ENCODE assay signal across 8 cellular contexts in genomic region chr1:120179420-120180348, GRCh38. TPM values are rescaled to one million over a fixed set of nuclear protein-coding genes. Genes with fewer than 3 reads are reported as not detected.
DNase-seq lines count a peak whose midpoint lies in the region; ATAC-seq and TF ChIP-seq lines count a peak whose summit lies in the region.

No MANE protein-coding gene starts in this region.

- no peak overlapping the region for H3K27ac ChIP-seq in OCI-LY1 (ENCODE audit: low read depth, low read length, poor library complexity, severe bottlenecking)

- H3K27me3 ChIP-seq in OCI-LY1 (ENCODE audit: insufficient read depth, low read length) = no peaks in the 10 kb centered on the region

- H3K9me3 ChIP-seq in OCI-LY1 (ENCODE audit: low read length) = no peaks in the 10 kb centered on the region

- no peaks in the 10 kb centered on the region for H3K36me3 ChIP-seq in OCI-LY1 (ENCODE audit: insufficient read depth, low read length)

- no peak overlapping the region for H3K9ac ChIP-seq in OCI-LY1 (ENCODE audit: low read length)

- TF ChIP-seq CTCF in GM13976 (IDR thresholded peaks at IDR 0.05; ENCODE audit: borderline replicate concordance, control extremely low read depth, extremely low read depth, insufficient read depth, missing control alignments) = no peak
- no peak for TF ChIP-seq CTCF in OCI-LY1 (IDR thresholded peaks at IDR 0.05; ENCODE audit: low read length)
- TF ChIP-seq CTCF in epithelial cell of esophagus (IDR thresholded peaks at IDR 0.05; ENCODE audit: insufficient read depth, low read depth, low read length, missing control alignments) = no peak

- in situ Hi-C loops in GM13976 (cut with MboI; ENCODE audit: low sequenced_read_pairs, unreplicated experiment) = no loop called here

- no peaks in the 10 kb centered on the region for H3F3A ChIP-seq in OCI-LY1 (ENCODE audit: insufficient read depth, low read length)

- H3K27ac Mint-ChIP-seq in naive thymus-derived CD8-positive, alpha-beta T cell = peak overlapping the region in 9 of 10 donors; percentile 55 to 90 (median 72)
- no peak overlapping the region for H3K27ac Mint-ChIP-seq in activated T-helper 17 cell treated with anti-CD3 and anti-CD28 coated beads, Interleukin-2, amount 50 U/mL, for 72 hours

- peak overlapping the region; percentile 89; the same call in 1 of the 2 replicates for H2AFZ ChIP-seq in OCI-LY1 (ENCODE audit: low read length)

- peaks cover 9% of the 10 kb centered on the region for H3K79me2 ChIP-seq in OCI-LY1 (ENCODE audit: insufficient read depth, low read length)

- H3K4me1 Mint-ChIP-seq in naive thymus-derived CD8-positive, alpha-beta T cell = peaks cover 6 to 26% (median 20%) of the 10 kb centered on the region in 4 donors
- peaks cover 5% of the 10 kb centered on the region for H3K4me1 Mint-ChIP-seq in activated T-helper 17 cell treated with anti-CD3 and anti-CD28 coated beads, Interleukin-2, amount 50 U/mL, for 72 hours

- no peaks in the 10 kb centered on the region for H4K20me1 ChIP-seq in OCI-LY1 (ENCODE audit: insufficient read depth, low read length)

- H3K4me1 ChIP-seq in OCI-LY1 (ENCODE audit: insufficient read depth, low read length, severe bottlenecking) = peaks cover 12% of the 10 kb centered on the region

- DNase-seq in GM13976 (ENCODE audit: low spot score) (peak; percentile 11), epithelial cell of esophagus (ENCODE audit: low read depth) (peak; percentile 29), NAMALWA (ENCODE audit: low spot score) (no peak), GDM1 (lab: John Stamatoyannopoulos, UW) (no peak)
- no peak for DNase-seq in naive thymus-derived CD8-positive, alpha-beta T cell

- ATAC-seq in naive thymus-derived CD8-positive, alpha-beta T cell = peak in 1 of 2 donors; percentile 6
- ATAC-seq in activated T-helper 17 cell treated with anti-CD3 and anti-CD28 coated beads, Interleukin-2, amount 50 U/mL, for 72 hours (replicated peaks) = no peak
- ATAC-seq in HG02870 (IDR thresholded peaks at IDR 0.05; ENCODE audit: unreplicated experiment) = no peak

- H3K9me3 Mint-ChIP-seq in naive thymus-derived CD8-positive, alpha-beta T cell = no peaks in the 10 kb centered on the region
- no peaks in the 10 kb centered on the region for H3K9me3 Mint-ChIP-seq in activated T-helper 17 cell treated with anti-CD3 and anti-CD28 coated beads, Interleukin-2, amount 50 U/mL, for 72 hours

- POLR2A ChIA-PET in naive thymus-derived CD8-positive, alpha-beta T cell (lab: Charles Lee) = no interaction called here

- 0 out of 2 replicates have a peak overlapping the region, but pooled peaks have one; percentile 23 for H3K4me2 ChIP-seq in OCI-LY1 (ENCODE audit: low read length)

- H3K9me2 ChIP-seq in OCI-LY1 (ENCODE audit: low read depth, low read length) = no peaks in the 10 kb centered on the region

- H3K36me3 Mint-ChIP-seq in naive thymus-derived CD8-positive, alpha-beta T cell = peaks cover 0 to 6% (median 0%) of the 10 kb centered on the region in 3 donors
- peaks cover 14% of the 10 kb centered on the region for H3K36me3 Mint-ChIP-seq in activated T-helper 17 cell treated with anti-CD3 and anti-CD28 coated beads, Interleukin-2, amount 50 U/mL, for 72 hours (ENCODE audit: low read depth)

- peak overlapping the region; percentile 18 to 82 (median 52) for H3K4me3 Mint-ChIP-seq in naive thymus-derived CD8-positive, alpha-beta T cell
- no peak overlapping the region for H3K4me3 Mint-ChIP-seq in activated T-helper 17 cell treated with anti-CD3 and anti-CD28 coated beads, Interleukin-2, amount 50 U/mL, for 72 hours

- no peaks in the 10 kb centered on the region for H3K27me3 Mint-ChIP-seq in naive thymus-derived CD8-positive, alpha-beta T cell
- no peaks in the 10 kb centered on the region for H3K27me3 Mint-ChIP-seq in activated T-helper 17 cell treated with anti-CD3 and anti-CD28 coated beads, Interleukin-2, amount 50 U/mL, for 72 hours

- H3K4me3 ChIP-seq in OCI-LY1 (ENCODE audit: low read depth, low read length, poor library complexity, severe bottlenecking) (no peak overlapping the region), epithelial cell of esophagus (ENCODE audit: low read length) (no peak overlapping the region)

RNA-seq across cellular contexts. Expression of gene SEC22B, which starts 3.4 kb away (rescaled TPM):
- total RNA-seq in naive thymus-derived CD8-positive, alpha-beta T cell = 10 to 100 TPM; 46.0 to 49.9 TPM
- polyA plus RNA-seq in naive thymus-derived CD8-positive, alpha-beta T cell = 10 to 100 TPM; 15.8 to 17.8 (median 16.9) TPM
- total RNA-seq in activated T-helper 17 cell treated with anti-CD3 and anti-CD28 coated beads, Interleukin-2, amount 50 U/mL, for 72 hours = 10 to 100 TPM; 23.3 to 23.7 TPM

Comparison
In these comparisons a context has a peak if more than half of its experiments do, and no peak if none do; other contexts are left out.
1. DNase-seq: peak in GM13976 (single experiment) and epithelial cell of esophagus (single experiment); none in naive thymus-derived CD8-positive, alpha-beta T cell (0 of 10), NAMALWA (single experiment) and GDM1 (single experiment).